8 cellular contexts compared by ENCODE assay signal in the genomic region with DNA sequence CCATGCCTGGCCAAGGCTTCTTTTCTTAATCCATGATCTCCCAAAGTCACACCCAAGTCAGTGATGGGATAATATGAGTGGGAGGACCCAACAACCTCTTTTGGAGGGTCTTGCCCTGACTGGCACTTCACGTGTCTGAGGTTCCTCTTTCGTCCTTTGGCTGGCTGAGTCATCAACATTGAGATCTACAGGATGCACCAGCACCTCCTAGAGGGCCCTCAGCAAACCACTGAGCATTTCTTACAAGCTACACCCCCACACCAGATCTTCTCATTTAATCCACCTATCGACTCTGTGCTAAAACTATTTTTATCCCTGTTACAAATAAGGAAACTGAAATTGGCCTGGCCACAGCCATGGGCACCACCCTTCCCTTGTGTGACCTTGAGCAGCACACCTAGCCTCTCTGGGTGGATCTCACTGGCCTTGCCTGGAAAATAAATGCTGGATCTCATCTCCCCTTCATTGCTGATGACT.
DNase-seq lines count a peak whose midpoint lies in the region; ATAC-seq, FAIRE-seq and TF ChIP-seq lines count a peak whose summit lies in the region.

No MANE protein-coding gene starts in this region.

- H3K4me1 ChIP-seq in liver (ENCODE audit: control insufficient read depth in 4 of 4, insufficient read depth in 4 of 4, low read length in 3 of 4): no peaks in the 10 kb centered on the region
- no peaks in the 10 kb centered on the region for H3K4me1 ChIP-seq in HepG2 (ENCODE audit: insufficient read depth, low read length)
- H3K4me1 ChIP-seq in lower lobe of right lung: peaks cover 17% of the 10 kb centered on the region
- H3K4me1 ChIP-seq in subcutaneous abdominal adipose tissue (ENCODE audit: control insufficient read depth in 5 of 5, insufficient read depth in 5 of 5, low read length in 5 of 5): peaks cover 0 to 54% (median 8%) of the 10 kb centered on the region in 5 donors

- H4K20me1 ChIP-seq in HepG2 (ENCODE audit: insufficient read depth, low read length): no peaks in the 10 kb centered on the region

- no peak overlapping the region for H3K9ac ChIP-seq in liver (ENCODE audit: low read depth in 1 of 2, low read length in 2 of 2)
- no peak overlapping the region for H3K9ac ChIP-seq in HepG2 (ENCODE audit: insufficient read depth, low read depth, low read length)
- H3K9ac ChIP-seq in subcutaneous abdominal adipose tissue (ENCODE audit: low read length in 5 of 5): no peak overlapping the region

- FAIRE-seq in HepG2 (lab: Jason Lieb, UNC): no peak

- H3K4me3 ChIP-seq in liver (ENCODE audit: low read depth in 1 of 3, low read length in 3 of 3) (no peak overlapping the region), HepG2 (replicated peaks in 1 of 3; ENCODE audit: insufficient read depth in 1 of 3, low read depth in 2 of 3, low read length in 3 of 3) (no peak overlapping the region), lower lobe of right lung (no peak overlapping the region), subcutaneous abdominal adipose tissue (ENCODE audit: low read depth in 1 of 5, low read length in 5 of 5) (no peak overlapping the region)

- peak overlapping the region; percentile 80 for H3K27ac Mint-ChIP-seq in activated naive CD4-positive, alpha-beta T cell treated with anti-CD3 and anti-CD28 coated beads, Interleukin-2, amount 10 ng/mL, durations not matched to agents 7 days and 5 days

- H3K27ac ChIP-seq in liver (ENCODE audit: low read depth in 1 of 2, low read length in 2 of 2) (no peak overlapping the region), HepG2 (ENCODE audit: extremely low read length, insufficient read depth, low read length) (no peak overlapping the region), lower lobe of right lung (peak overlapping the region; percentile 34), subcutaneous abdominal adipose tissue (ENCODE audit: low read depth, low read length) (peak overlapping the region; percentile 1)

- no TSS peak for BruUV-seq in HepG2 (replicated peaks; lab: Mats Ljungman, UMichigan)

- ATAC-seq in HepG2: no peak
- peak; percentile 68 for ATAC-seq in HG03039 (IDR thresholded peaks at IDR 0.05; ENCODE audit: unreplicated experiment)
- peak; percentile 78 to 86 for ATAC-seq in lower lobe of right lung

- POLR2A ChIA-PET in HepG2 (lab: Yijun Ruan, JAX): no interaction called here

- H2AFZ ChIP-seq in HepG2 (ENCODE audit: low read length): no peak overlapping the region

- CTCF ChIA-PET in HepG2 (lab: Yijun Ruan, JAX; ENCODE audit: low intra/inter-chr PET ratio, low total read pairs): no interaction called here
- CTCF ChIA-PET in activated naive CD4-positive, alpha-beta T cell treated with anti-CD3 and anti-CD28 coated beads, Interleukin-2, amount 10 ng/mL, durations not matched to agents 7 days and 5 days (lab: Charles Lee): interaction anchor here (0.6 to 5.8 kb wide), 26 partner anchors 16 to 1524 kb away, joined by 3 to 73 read pairs (median 4); a partner anchor contains a TSS

- H3K36me3 Mint-ChIP-seq in activated naive CD4-positive, alpha-beta T cell treated with anti-CD3 and anti-CD28 coated beads, Interleukin-2, amount 10 ng/mL, durations not matched to agents 7 days and 5 days: peaks cover 76% of the 10 kb centered on the region

- H3K27me3 ChIP-seq in liver (ENCODE audit: control insufficient read depth in 4 of 4, insufficient read depth in 4 of 4, low read length in 3 of 4): no peaks in the 10 kb centered on the region
- peaks cover 0 to 7% of the 10 kb centered on the region in 2 experiments; a peak in 1 of 5 replicates for H3K27me3 ChIP-seq in HepG2 (ENCODE audit: control insufficient read depth in 1 of 2, insufficient read depth in 2 of 2, low read length in 2 of 2)
- H3K27me3 ChIP-seq in lower lobe of right lung (ENCODE audit: low read depth): no peaks in the 10 kb centered on the region
- H3K27me3 ChIP-seq in subcutaneous abdominal adipose tissue (ENCODE audit: control insufficient read depth in 5 of 5, insufficient read depth in 4 of 5, low read length in 5 of 5): no peaks in the 10 kb centered on the region

- TF ChIP-seq CTCF in liver (IDR thresholded peaks at IDR 0.05; ENCODE audit: low read depth, low read length, missing input control) (peak; percentile 29), HepG2 (CRISPR knock-in tag; IDR thresholded peaks at IDR 0.05) (no peak), lower lobe of right lung (IDR thresholded peaks at IDR 0.05) (peak; percentile 50)

- TF ChIP-seq RAD21 in liver (IDR thresholded peaks at IDR 0.05): peak; percentile 54 to 69
- no peak for TF ChIP-seq RAD21 in HepG2 (CRISPR knock-in tag; IDR thresholded peaks at IDR 0.05)

- no peaks in the 10 kb centered on the region for H3K9me3 Mint-ChIP-seq in activated naive CD4-positive, alpha-beta T cell treated with anti-CD3 and anti-CD28 coated beads, Interleukin-2, amount 10 ng/mL, durations not matched to agents 7 days and 5 days

- DNase-seq in HepG2 (ENCODE audit: low spot score) (no peak), SK-MEL-5 (ENCODE audit: low read depth, low spot score) (peak; percentile 59), lower lobe of right lung (peak; percentile 61), islet precursor cell (no peak)
- peak; percentile 79 for DNase-seq in activated naive CD4-positive, alpha-beta T cell treated with anti-CD3 and anti-CD28 coated beads, Interleukin-2, amount 10 ng/mL, durations not matched to agents 7 days and 5 days

- H3K79me2 ChIP-seq in HepG2 (ENCODE audit: insufficient read depth, low read length): no peaks in the 10 kb centered on the region

- 47% methylated on average over 3 of the region's 3 CpGs for WGBS in liver
- 0% methylated on average over 3 of the region's 3 CpGs for WGBS in HepG2 (ENCODE audit: low lambda C conversion rate)

- peaks cover 77% of the 10 kb centered on the region for H3K4me1 Mint-ChIP-seq in activated naive CD4-positive, alpha-beta T cell treated with anti-CD3 and anti-CD28 coated beads, Interleukin-2, amount 10 ng/mL, durations not matched to agents 7 days and 5 days

- TF ChIP-seq EP300 in HepG2 (IDR thresholded peaks at IDR 0.05; ENCODE audit: low read depth in 2 of 2, low read length in 2 of 2) (no peak), HepG2 (CRISPR knock-in tag; IDR thresholded peaks at IDR 0.05; ENCODE audit: borderline replicate concordance) (no peak)

- no peaks in the 10 kb centered on the region for H3K9me3 ChIP-seq in liver (ENCODE audit: control insufficient read depth in 4 of 4, low read length in 3 of 4)
- H3K9me3 ChIP-seq in HepG2 (ENCODE audit: low read length): no peaks in the 10 kb centered on the region
- H3K9me3 ChIP-seq in lower lobe of right lung: no peaks in the 10 kb centered on the region
- no peaks in the 10 kb centered on the region for H3K9me3 ChIP-seq in subcutaneous abdominal adipose tissue (ENCODE audit: control insufficient read depth in 5 of 5, low read length in 5 of 5)

- in situ Hi-C loops in HepG2 (cut with HindIII; ENCODE audit: extremely low pct_ligation_motif_present, low pct_unique_long_range_greater_than_20kb): no loop called here
- in situ Hi-C loops in SK-MEL-5 (cut with HindIII; ENCODE audit: low pct_unique_long_range_greater_than_20kb, low sequenced_read_pairs): no loop called here

- no peak overlapping the region for H3K4me3 Mint-ChIP-seq in activated naive CD4-positive, alpha-beta T cell treated with anti-CD3 and anti-CD28 coated beads, Interleukin-2, amount 10 ng/mL, durations not matched to agents 7 days and 5 days

- H3K36me3 ChIP-seq in liver (ENCODE audit: control insufficient read depth in 4 of 4, insufficient read depth in 3 of 4, low read depth in 1 of 4, low read length in 3 of 4): no peaks in the 10 kb centered on the region
- no peaks in the 10 kb centered on the region for H3K36me3 ChIP-seq in HepG2 (replicated peaks in 1 of 2; ENCODE audit: control insufficient read depth in 1 of 2, insufficient read depth in 2 of 2, low read length in 2 of 2)
- H3K36me3 ChIP-seq in lower lobe of right lung: peaks cover 42% of the 10 kb centered on the region
- peaks cover 0 to 49% (median 22%) of the 10 kb centered on the region in 5 donors for H3K36me3 ChIP-seq in subcutaneous abdominal adipose tissue (ENCODE audit: control insufficient read depth in 5 of 5, insufficient read depth in 5 of 5, low read length in 5 of 5)

- TF ChIP-seq POLR2A in HepG2 (IDR thresholded peaks at IDR 0.05; ENCODE audit: insufficient read depth in 1 of 2, low read depth in 2 of 2, low read length in 2 of 2): no peak

- no peaks in the 10 kb centered on the region for H3K27me3 Mint-ChIP-seq in activated naive CD4-positive, alpha-beta T cell treated with anti-CD3 and anti-CD28 coated beads, Interleukin-2, amount 10 ng/mL, durations not matched to agents 7 days and 5 days

- intact Hi-C loops in HepG2 (cut with micrococcal nuclease; ENCODE audit: unreplicated experiment) (no loop called here), lower lobe of right lung (cut with DNase I) (no loop called here)

- no peak overlapping the region for H3K4me2 ChIP-seq in HepG2 (ENCODE audit: low read depth, low read length)

TF ChIP-seq in liver, 16 proteins besides CTCF, POLR2A, EP300 and RAD21:
- TF ChIP-seq JUND (IDR thresholded peaks at IDR 0.05) (peak in 1 of 2 donors; percentile 14), TAF1 (conservative IDR thresholded peaks at IDR 0.05) (no peak)

TF ChIP-seq in HepG2, 621 proteins besides CTCF, POLR2A, EP300 and RAD21 (continues in another document):
- no peak for TF ChIP-seq ZFY (CRISPR knock-in tag; IDR thresholded peaks at IDR 0.05)
- TF ChIP-seq, protein P1, sequence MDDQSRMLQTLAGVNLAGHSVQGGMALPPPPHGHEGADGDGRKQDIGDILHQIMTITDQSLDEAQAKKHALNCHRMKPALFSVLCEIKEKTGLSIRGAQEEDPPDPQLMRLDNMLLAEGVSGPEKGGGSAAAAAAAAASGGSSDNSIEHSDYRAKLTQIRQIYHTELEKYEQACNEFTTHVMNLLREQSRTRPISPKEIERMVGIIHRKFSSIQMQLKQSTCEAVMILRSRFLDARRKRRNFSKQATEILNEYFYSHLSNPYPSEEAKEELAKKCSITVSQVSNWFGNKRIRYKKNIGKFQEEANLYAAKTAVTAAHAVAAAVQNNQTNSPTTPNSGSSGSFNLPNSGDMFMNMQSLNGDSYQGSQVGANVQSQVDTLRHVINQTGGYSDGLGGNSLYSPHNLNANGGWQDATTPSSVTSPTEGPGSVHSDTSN (CRISPR knock-in tag; IDR thresholded peaks at IDR 0.05; ENCODE audit: borderline replicate concordance): no peak
- TF ChIP-seq MAZ (IDR thresholded peaks at IDR 0.05; ENCODE audit: borderline replicate concordance, low read depth, low read length): no peak
- TF ChIP-seq MAZ (CRISPR knock-in tag; IDR thresholded peaks at IDR 0.05; ENCODE audit: low read depth): no peak
- TF ChIP-seq, protein P2, sequence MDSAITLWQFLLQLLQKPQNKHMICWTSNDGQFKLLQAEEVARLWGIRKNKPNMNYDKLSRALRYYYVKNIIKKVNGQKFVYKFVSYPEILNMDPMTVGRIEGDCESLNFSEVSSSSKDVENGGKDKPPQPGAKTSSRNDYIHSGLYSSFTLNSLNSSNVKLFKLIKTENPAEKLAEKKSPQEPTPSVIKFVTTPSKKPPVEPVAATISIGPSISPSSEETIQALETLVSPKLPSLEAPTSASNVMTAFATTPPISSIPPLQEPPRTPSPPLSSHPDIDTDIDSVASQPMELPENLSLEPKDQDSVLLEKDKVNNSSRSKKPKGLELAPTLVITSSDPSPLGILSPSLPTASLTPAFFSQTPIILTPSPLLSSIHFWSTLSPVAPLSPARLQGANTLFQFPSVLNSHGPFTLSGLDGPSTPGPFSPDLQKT (CRISPR knock-in tag; IDR thresholded peaks at IDR 0.05; ENCODE audit: borderline replicate concordance): no peak
- TF ChIP-seq ZNF225 (CRISPR knock-in tag; IDR thresholded peaks at IDR 0.05): no peak

Comparison
In these comparisons a context has a peak if more than half of its experiments do, and no peak if none do; other contexts are left out.
1. H3K27ac ChIP-seq: peak in lower lobe of right lung (single experiment) and subcutaneous abdominal adipose tissue (single experiment); none in liver (0 of 2) and HepG2 (single experiment).
2. DNase-seq: peak in SK-MEL-5 (single experiment), activated naive CD4-positive, alpha-beta T cell treated with anti-CD3 and anti-CD28 coated beads, Interleukin-2, amount 10 ng/mL, durations not matched to agents 7 days and 5 days (single experiment) and lower lobe of right lung (single experiment); none in HepG2 (single experiment) and islet precursor cell (single experiment).